In the genomic region with DNA sequence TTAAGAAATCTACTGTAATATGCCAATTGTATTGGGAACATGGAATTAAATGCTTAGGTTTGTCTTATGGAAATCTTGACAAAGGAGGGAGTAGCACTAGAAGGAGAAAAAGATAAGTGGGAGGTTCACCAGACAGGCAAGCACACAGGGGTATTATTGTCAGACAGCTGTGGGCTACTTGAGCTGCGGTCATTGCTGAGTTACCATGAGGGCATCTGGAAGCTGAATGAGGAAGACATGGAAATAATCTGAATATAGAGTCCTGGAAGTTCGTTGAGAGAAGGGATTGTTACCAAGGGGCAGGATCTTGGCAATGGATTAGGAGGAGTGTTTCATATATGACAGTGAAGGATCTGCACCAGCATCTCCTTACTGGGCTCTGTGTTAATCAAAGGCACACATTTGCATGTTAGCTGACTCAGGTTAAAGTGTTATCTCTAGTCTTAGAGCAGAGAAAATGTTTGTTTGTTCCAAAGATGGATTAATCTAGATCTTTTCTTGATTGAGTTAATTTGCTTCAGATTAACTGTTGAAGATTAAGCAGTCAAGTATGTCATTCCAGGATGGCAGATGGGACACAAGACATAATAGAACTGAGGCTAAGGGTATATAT, we compare ENCODE assay signal across 1 cellular context.
TF ChIP-seq lines count a peak whose summit lies in the region.

No MANE protein-coding gene starts in this region.

TF ChIP-seq in GM12878, 131 proteins besides CTCF, POLR2A, EP300 and RAD21:
- TF ChIP-seq CREM (IDR thresholded peaks at IDR 0.05; ENCODE audit: low read depth) (no peak), KLF5 (IDR thresholded peaks at IDR 0.05; ENCODE audit: partially characterized antibody) (no peak), SP1 (IDR thresholded peaks at IDR 0.05; ENCODE audit: low read depth, low read length) (no peak), CREB1 (IDR thresholded peaks at IDR 0.05; ENCODE audit: low read depth) (no peak), MYC (IDR thresholded peaks at IDR 0.05; ENCODE audit: insufficient read depth, insufficient read length, insufficient replicate concordance, low read length, severe bottlenecking) (no peak), BHLHE40 (IDR thresholded peaks at IDR 0.05; ENCODE audit: borderline replicate concordance in 1 of 2, low read depth in 2 of 2, low read length in 1 of 2) (no peak), HDAC6 (IDR thresholded peaks at IDR 0.05; ENCODE audit: unreplicated experiment) (no peak), ZBED1 (IDR thresholded peaks at IDR 0.05; ENCODE audit: borderline replicate concordance) (no peak), TCF12 (IDR thresholded peaks at IDR 0.05; ENCODE audit: low read depth, low read length) (no peak), RELA (IDR thresholded peaks at IDR 0.05; ENCODE audit: borderline replicate concordance, partially characterized antibody) (no peak), NFXL1 (IDR thresholded peaks at IDR 0.05; ENCODE audit: borderline replicate concordance) (no peak), EED (IDR thresholded peaks at IDR 0.05; ENCODE audit: low read depth) (no peak), RCOR1 (conservative IDR thresholded peaks at IDR 0.05; ENCODE audit: low read depth, low read length) (no peak), JUND (IDR thresholded peaks at IDR 0.05; ENCODE audit: low read depth, low read length) (no peak), SMC3 (IDR thresholded peaks at IDR 0.05; ENCODE audit: borderline replicate concordance, low read length) (no peak), SMARCA5 (IDR thresholded peaks at IDR 0.05) (no peak)
- TF ChIP-seq, protein P1, sequence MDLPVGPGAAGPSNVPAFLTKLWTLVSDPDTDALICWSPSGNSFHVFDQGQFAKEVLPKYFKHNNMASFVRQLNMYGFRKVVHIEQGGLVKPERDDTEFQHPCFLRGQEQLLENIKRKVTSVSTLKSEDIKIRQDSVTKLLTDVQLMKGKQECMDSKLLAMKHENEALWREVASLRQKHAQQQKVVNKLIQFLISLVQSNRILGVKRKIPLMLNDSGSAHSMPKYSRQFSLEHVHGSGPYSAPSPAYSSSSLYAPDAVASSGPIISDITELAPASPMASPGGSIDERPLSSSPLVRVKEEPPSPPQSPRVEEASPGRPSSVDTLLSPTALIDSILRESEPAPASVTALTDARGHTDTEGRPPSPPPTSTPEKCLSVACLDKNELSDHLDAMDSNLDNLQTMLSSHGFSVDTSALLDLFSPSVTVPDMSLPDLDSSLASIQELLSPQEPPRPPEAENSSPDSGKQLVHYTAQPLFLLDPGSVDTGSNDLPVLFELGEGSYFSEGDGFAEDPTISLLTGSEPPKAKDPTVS (IDR thresholded peaks at IDR 0.05; ENCODE audit: low read depth, low read length), result no peak
- TF ChIP-seq, protein P2, sequence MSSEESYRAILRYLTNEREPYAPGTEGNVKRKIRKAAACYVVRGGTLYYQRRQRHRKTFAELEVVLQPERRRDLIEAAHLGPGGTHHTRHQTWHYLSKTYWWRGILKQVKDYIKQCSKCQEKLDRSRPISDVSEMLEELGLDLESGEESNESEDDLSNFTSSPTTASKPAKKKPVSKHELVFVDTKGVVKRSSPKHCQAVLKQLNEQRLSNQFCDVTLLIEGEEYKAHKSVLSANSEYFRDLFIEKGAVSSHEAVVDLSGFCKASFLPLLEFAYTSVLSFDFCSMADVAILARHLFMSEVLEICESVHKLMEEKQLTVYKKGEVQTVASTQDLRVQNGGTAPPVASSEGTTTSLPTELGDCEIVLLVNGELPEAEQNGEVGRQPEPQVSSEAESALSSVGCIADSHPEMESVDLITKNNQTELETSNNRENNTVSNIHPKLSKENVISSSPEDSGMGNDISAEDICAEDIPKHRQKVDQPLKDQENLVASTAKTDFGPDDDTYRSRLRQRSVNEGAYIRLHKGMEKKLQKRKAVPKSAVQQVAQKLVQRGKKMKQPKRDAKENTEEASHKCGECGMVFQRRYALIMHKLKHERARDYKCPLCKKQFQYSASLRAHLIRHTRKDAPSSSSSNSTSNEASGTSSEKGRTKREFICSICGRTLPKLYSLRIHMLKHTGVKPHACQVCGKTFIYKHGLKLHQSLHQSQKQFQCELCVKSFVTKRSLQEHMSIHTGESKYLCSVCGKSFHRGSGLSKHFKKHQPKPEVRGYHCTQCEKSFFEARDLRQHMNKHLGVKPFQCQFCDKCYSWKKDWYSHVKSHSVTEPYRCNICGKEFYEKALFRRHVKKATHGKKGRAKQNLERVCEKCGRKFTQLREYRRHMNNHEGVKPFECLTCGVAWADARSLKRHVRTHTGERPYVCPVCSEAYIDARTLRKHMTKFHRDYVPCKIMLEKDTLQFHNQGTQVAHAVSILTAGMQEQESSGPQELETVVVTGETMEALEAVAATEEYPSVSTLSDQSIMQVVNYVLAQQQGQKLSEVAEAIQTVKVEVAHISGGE (CRISPR knock-in tag; IDR thresholded peaks at IDR 0.05), result no peak
- TF ChIP-seq, protein P3, sequence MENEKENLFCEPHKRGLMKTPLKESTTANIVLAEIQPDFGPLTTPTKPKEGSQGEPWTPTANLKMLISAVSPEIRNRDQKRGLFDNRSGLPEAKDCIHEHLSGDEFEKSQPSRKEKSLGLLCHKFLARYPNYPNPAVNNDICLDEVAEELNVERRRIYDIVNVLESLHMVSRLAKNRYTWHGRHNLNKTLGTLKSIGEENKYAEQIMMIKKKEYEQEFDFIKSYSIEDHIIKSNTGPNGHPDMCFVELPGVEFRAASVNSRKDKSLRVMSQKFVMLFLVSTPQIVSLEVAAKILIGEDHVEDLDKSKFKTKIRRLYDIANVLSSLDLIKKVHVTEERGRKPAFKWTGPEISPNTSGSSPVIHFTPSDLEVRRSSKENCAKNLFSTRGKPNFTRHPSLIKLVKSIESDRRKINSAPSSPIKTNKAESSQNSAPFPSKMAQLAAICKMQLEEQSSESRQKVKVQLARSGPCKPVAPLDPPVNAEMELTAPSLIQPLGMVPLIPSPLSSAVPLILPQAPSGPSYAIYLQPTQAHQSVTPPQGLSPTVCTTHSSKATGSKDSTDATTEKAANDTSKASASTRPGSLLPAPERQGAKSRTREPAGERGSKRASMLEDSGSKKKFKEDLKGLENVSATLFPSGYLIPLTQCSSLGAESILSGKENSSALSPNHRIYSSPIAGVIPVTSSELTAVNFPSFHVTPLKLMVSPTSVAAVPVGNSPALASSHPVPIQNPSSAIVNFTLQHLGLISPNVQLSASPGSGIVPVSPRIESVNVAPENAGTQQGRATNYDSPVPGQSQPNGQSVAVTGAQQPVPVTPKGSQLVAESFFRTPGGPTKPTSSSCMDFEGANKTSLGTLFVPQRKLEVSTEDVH (IDR thresholded peaks at IDR 0.05; ENCODE audit: low read depth, partially characterized antibody), result no peak
- TF ChIP-seq, protein P4, sequence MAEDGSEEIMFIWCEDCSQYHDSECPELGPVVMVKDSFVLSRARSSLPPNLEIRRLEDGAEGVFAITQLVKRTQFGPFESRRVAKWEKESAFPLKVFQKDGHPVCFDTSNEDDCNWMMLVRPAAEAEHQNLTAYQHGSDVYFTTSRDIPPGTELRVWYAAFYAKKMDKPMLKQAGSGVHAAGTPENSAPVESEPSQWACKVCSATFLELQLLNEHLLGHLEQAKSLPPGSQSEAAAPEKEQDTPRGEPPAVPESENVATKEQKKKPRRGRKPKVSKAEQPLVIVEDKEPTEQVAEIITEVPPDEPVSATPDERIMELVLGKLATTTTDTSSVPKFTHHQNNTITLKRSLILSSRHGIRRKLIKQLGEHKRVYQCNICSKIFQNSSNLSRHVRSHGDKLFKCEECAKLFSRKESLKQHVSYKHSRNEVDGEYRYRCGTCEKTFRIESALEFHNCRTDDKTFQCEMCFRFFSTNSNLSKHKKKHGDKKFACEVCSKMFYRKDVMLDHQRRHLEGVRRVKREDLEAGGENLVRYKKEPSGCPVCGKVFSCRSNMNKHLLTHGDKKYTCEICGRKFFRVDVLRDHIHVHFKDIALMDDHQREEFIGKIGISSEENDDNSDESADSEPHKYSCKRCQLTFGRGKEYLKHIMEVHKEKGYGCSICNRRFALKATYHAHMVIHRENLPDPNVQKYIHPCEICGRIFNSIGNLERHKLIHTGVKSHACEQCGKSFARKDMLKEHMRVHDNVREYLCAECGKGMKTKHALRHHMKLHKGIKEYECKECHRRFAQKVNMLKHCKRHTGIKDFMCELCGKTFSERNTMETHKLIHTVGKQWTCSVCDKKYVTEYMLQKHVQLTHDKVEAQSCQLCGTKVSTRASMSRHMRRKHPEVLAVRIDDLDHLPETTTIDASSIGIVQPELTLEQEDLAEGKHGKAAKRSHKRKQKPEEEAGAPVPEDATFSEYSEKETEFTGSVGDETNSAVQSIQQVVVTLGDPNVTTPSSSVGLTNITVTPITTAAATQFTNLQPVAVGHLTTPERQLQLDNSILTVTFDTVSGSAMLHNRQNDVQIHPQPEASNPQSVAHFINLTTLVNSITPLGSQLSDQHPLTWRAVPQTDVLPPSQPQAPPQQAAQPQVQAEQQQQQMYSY (CRISPR knock-in tag; IDR thresholded peaks at IDR 0.05), result no peak
